2 cellular contexts compared by ENCODE assay signal in the genomic region with DNA sequence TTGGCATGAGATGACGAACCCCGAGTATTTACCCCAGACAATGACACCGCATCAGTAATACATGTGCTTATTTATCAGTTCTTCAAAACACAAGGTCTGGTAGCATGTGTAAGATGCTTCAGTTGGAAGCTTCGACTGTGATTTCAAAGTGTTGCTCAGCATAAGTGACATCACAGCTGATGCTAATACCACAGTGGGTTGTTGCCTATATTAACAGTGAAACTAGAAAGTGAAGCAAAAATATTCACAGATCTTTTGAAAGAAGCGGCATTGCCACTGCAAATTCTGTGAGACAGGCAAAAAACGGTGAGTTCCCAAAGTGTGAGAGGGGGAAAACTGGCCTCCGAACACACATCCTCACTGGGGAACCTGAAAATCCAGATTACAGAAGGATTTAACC.
TF ChIP-seq lines count a peak whose summit lies in the region.

No MANE protein-coding gene starts in this region.

TF ChIP-seq in HepG2, 621 proteins besides CTCF, POLR2A, EP300 and RAD21:
- TF ChIP-seq, protein P1, sequence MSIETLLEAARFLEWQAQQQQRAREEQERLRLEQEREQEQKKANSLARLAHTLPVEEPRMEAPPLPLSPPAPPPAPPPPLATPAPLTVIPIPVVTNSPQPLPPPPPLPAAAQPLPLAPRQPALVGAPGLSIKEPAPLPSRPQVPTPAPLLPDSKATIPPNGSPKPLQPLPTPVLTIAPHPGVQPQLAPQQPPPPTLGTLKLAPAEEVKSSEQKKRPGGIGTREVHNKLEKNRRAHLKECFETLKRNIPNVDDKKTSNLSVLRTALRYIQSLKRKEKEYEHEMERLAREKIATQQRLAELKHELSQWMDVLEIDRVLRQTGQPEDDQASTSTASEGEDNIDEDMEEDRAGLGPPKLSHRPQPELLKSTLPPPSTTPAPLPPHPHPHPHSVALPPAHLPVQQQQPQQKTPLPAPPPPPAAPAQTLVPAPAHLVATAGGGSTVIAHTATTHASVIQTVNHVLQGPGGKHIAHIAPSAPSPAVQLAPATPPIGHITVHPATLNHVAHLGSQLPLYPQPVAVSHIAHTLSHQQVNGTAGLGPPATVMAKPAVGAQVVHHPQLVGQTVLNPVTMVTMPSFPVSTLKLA (IDR thresholded peaks at IDR 0.05): peak; percentile 23; the same call in 1 of the 2 replicates
- TF ChIP-seq DR1 (CRISPR knock-in tag; IDR thresholded peaks at IDR 0.05): no peak
- TF ChIP-seq, protein P2, sequence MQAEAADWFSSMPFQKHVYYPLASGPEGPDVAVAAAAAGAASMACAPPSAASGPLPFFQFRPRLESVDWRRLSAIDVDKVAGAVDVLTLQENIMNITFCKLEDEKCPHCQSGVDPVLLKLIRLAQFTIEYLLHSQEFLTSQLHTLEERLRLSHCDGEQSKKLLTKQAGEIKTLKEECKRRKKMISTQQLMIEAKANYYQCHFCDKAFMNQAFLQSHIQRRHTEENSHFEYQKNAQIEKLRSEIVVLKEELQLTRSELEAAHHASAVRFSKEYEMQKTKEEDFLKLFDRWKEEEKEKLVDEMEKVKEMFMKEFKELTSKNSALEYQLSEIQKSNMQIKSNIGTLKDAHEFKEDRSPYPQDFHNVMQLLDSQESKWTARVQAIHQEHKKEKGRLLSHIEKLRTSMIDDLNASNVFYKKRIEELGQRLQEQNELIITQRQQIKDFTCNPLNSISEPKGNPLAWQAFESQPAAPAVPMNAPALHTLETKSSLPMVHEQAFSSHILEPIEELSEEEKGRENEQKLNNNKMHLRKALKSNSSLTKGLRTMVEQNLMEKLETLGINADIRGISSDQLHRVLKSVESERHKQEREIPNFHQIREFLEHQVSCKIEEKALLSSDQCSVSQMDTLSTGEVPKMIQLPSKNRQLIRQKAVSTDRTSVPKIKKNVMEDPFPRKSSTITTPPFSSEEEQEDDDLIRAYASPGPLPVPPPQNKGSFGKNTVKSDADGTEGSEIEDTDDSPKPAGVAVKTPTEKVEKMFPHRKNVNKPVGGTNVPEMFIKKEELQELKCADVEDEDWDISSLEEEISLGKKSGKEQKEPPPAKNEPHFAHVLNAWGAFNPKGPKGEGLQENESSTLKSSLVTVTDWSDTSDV (CRISPR knock-in tag; IDR thresholded peaks at IDR 0.05): no peak
TF ChIP-seq in HepG2: peak in this region for 1.

TF ChIP-seq in GM12878, 131 proteins besides CTCF, POLR2A, EP300 and RAD21:
- TF ChIP-seq, protein P3, sequence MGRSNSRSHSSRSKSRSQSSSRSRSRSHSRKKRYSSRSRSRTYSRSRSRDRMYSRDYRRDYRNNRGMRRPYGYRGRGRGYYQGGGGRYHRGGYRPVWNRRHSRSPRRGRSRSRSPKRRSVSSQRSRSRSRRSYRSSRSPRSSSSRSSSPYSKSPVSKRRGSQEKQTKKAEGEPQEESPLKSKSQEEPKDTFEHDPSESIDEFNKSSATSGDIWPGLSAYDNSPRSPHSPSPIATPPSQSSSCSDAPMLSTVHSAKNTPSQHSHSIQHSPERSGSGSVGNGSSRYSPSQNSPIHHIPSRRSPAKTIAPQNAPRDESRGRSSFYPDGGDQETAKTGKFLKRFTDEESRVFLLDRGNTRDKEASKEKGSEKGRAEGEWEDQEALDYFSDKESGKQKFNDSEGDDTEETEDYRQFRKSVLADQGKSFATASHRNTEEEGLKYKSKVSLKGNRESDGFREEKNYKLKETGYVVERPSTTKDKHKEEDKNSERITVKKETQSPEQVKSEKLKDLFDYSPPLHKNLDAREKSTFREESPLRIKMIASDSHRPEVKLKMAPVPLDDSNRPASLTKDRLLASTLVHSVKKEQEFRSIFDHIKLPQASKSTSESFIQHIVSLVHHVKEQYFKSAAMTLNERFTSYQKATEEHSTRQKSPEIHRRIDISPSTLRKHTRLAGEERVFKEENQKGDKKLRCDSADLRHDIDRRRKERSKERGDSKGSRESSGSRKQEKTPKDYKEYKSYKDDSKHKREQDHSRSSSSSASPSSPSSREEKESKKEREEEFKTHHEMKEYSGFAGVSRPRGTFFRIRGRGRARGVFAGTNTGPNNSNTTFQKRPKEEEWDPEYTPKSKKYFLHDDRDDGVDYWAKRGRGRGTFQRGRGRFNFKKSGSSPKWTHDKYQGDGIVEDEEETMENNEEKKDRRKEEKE (IDR thresholded peaks at IDR 0.05): no peak
- 0 out of 2 replicates have a peak, but pooled peaks have one; percentile 11 for TF ChIP-seq CREB1 (IDR thresholded peaks at IDR 0.05; ENCODE audit: low read depth)
